In the genomic region with DNA sequence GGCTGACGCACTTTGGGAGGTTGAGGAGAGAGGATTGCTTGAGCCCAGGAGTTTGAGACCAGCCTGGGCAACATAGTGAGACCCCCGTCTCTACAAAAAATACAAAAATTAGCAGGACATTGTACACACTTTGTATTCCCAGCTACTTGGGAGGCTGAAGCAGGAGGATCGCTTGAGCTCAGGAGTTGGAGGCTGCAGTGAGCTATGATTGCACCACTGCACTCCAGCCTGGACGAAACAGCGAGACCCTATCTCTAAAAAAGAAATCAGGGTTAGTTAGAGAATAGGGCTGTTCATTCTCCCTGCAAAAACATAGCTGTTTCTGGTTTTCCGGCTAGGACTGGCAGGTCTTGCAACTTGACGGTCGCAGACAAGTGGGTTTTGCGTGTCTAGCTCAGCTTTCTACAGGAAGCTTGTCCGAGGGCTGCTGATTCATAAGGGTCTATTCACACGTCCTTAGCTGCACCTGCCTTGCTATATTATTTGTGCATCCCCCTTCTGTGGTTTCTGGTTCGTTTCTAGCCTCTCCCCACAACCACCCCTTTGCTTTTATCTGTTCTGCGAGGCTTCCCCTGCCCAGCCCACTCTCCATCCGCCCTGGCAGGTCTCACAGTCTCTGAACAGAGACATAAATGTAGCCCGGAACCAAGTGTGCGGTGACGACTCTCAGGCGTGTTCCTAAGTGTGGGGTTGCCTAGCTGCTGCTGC, we compare ENCODE assay signal across 9 cellular contexts. TPM values are rescaled to one million over a fixed set of nuclear protein-coding genes. Genes with fewer than 3 reads are reported as not detected.
DNase-seq lines count a peak whose midpoint lies in the region; ATAC-seq, FAIRE-seq and TF ChIP-seq lines count a peak whose summit lies in the region.
"Had no signal": no experiment of that assay in that cellular context is flagged by ENCODE, and none has a peak within 500 bp of the region (broad histone marks: within the 10 kb centered on the region; RNA-seq: fewer than 3 reads in every experiment).

No MANE protein-coding gene starts in this region.

- no peaks in the 10 kb centered on the region for H4K20me1 ChIP-seq in GM12878 (ENCODE audit: control insufficient read depth, insufficient read depth)

- TF ChIP-seq POLR2A in GM12878 (IDR thresholded peaks at IDR 0.05; ENCODE audit: low read depth, low read length) (no peak), esophagus muscularis mucosa (IDR thresholded peaks at IDR 0.05; ENCODE audit: low read depth) (no peak)

- no peaks in the 10 kb centered on the region for H3K27me3 ChIP-seq in GM12878 (replicated peaks in 1 of 2; ENCODE audit: control insufficient read depth in 2 of 2, insufficient read depth in 2 of 2, low read length in 1 of 2)
- no peaks in the 10 kb centered on the region for H3K27me3 ChIP-seq in esophagus muscularis mucosa
- no peaks in the 10 kb centered on the region for H3K27me3 ChIP-seq in colonic mucosa

- POLR2A ChIA-PET in GM12878 (lab: Charles Lee), result interaction anchor here (0.5 to 5.9 kb wide), 11 partner anchors 8 to 244 kb away, joined by 3 to 36 read pairs (median 4); partner anchors contain the start of gene TTYH3

- H3K4me1 ChIP-seq in GM12878 (ENCODE audit: control insufficient read depth, insufficient read depth, low read length) (peaks cover 21% of the 10 kb centered on the region), esophagus muscularis mucosa (peaks cover 0 to 12% (median 5%) of the 10 kb centered on the region in 4 donors), colonic mucosa (no peaks in the 10 kb centered on the region)

- FAIRE-seq in GM12878 (lab: Jason Lieb, UNC), result peak; percentile 100
- FAIRE-seq: A204.1 had no signal

- CTCF ChIA-PET in GM12878 (lab: Yijun Ruan, JAX), result interaction anchor here (0.8 to 4.4 kb wide), 14 partner anchors 9 to 165 kb away, joined by 3 to 83 read pairs (median 4); no protein-coding TSS in a partner anchor

- peaks cover 15% of the 10 kb centered on the region for H3K27me3 Mint-ChIP-seq in T-helper 1 cell treated with Interleukin-12 subunit alpha and Interleukin-12 subunit beta and Interleukin-4 antibody, amounts not matched to agents 30 μg/mL and 1 μg/mL, for 36 hours (ENCODE audit: low read depth)
- H3K27me3 Mint-ChIP-seq in type B pancreatic cell, result no peaks in the 10 kb centered on the region

- no peaks in the 10 kb centered on the region for H3K9me3 ChIP-seq in GM12878 (replicated peaks; ENCODE audit: control insufficient read depth, insufficient read depth, low read length)
- no peaks in the 10 kb centered on the region for H3K9me3 ChIP-seq in esophagus muscularis mucosa
- H3K9me3 ChIP-seq in colonic mucosa, result no peaks in the 10 kb centered on the region

- TF ChIP-seq RAD21 in GM12878 (IDR thresholded peaks at IDR 0.05; ENCODE audit: insufficient read depth, low read depth, low read length), result 0 out of 2 replicates have a peak, but pooled peaks have one; percentile 5

- in situ Hi-C loops in GM12878 (cut with MboI), result no loop called here

- no peak for TF ChIP-seq CTCF in GM12878 (IDR thresholded peaks at IDR 0.05 in 2 of 3, conservative IDR thresholded peaks at IDR 0.05 in 1 of 3; ENCODE audit: control insufficient read depth in 2 of 3, extremely low read depth in 1 of 3, insufficient read depth in 1 of 3, low read depth in 3 of 3, low read length in 3 of 3)
- no peak for TF ChIP-seq CTCF in esophagus muscularis mucosa (IDR thresholded peaks at IDR 0.05)
- TF ChIP-seq CTCF in type B pancreatic cell (conservative IDR thresholded peaks at IDR 0.05), result no peak
- no peak for TF ChIP-seq CTCF in colonic mucosa (IDR thresholded peaks at IDR 0.05)

- H3K4me3 Mint-ChIP-seq in T-helper 1 cell treated with Interleukin-12 subunit alpha and Interleukin-12 subunit beta and Interleukin-4 antibody, amounts not matched to agents 30 μg/mL and 1 μg/mL, for 36 hours, result peak overlapping the region; percentile 64
- no peak overlapping the region for H3K4me3 Mint-ChIP-seq in type B pancreatic cell

- peak; percentile 62 to 82 (median 75) for DNase-seq in NCI-H1417 (lab: John Stamatoyannopoulos, UW)
- no peak for DNase-seq in NCI-H1417 treated with DMSO at 0.1 percent for 48 hours (lab: John Stamatoyannopoulos, UW)
- DNase-seq in GM12878 (ENCODE audit: low read depth, low spot score), result peak; percentile 93
- DNase-seq in esophagus muscularis mucosa (ENCODE audit: extremely low spot score), result no peak
- DNase-seq in type B pancreatic cell (ENCODE audit: extremely low spot score, unreplicated experiment), result no peak
- DNase-seq in colonic mucosa, result no peak

- H3K4me3 ChIP-seq in GM12878 (0 out of 2 replicates have a peak overlapping the region, but pooled peaks have one; percentile 32), esophagus muscularis mucosa (no peak overlapping the region), colonic mucosa (no peak overlapping the region)

- 5% methylated on average over 18 of the region's 18 CpGs for WGBS in GM12878 (ENCODE audit: insufficient coverage, insufficient replicate concordance, low lambda C conversion rate, missing lambda C conversion rate)
- 75% methylated on average over 18 of the region's 18 CpGs for WGBS in esophagus muscularis mucosa

- no peak overlapping the region for H2AFZ ChIP-seq in GM12878 (ENCODE audit: control insufficient read depth, low read depth, low read length)

- ATAC-seq in HG03108 (IDR thresholded peaks at IDR 0.05; ENCODE audit: unreplicated experiment) (peak; percentile 95), GM12878 (peak; percentile 96)

- RAD21 ChIA-PET in GM12878 (lab: Charles Lee; ENCODE audit: unreplicated experiment), result interaction anchor here (0.8 to 5.4 kb wide), 16 partner anchors 9 to 195 kb away, joined by 3 to 70 read pairs (median 4); no protein-coding TSS in a partner anchor

- H3K9ac ChIP-seq in GM12878 (ENCODE audit: control insufficient read depth, insufficient read depth, low read length) (no peak overlapping the region), colonic mucosa (ENCODE audit: low read depth in 2 of 2, low read length in 2 of 2) (no peak overlapping the region)

- H3K36me3 ChIP-seq in GM12878 (ENCODE audit: control insufficient read depth in 2 of 2, insufficient read depth in 2 of 2, low read length in 1 of 2) (no peaks in the 10 kb centered on the region), esophagus muscularis mucosa (no peaks in the 10 kb centered on the region), colonic mucosa (no peaks in the 10 kb centered on the region)

- no TSS peak for BruUV-seq in GM12878 (replicated peaks; lab: Mats Ljungman, UMichigan)

- peak overlapping the region; percentile 38; the same call in 1 of the 2 replicates for H3K27ac ChIP-seq in GM12878 (ENCODE audit: control insufficient read depth, insufficient read depth)
- H3K27ac ChIP-seq in esophagus muscularis mucosa (replicated peaks in 1 of 4), result no peak overlapping the region
- no peak overlapping the region for H3K27ac ChIP-seq in colonic mucosa

- peak; percentile 88 to 98 for TF ChIP-seq EP300 in GM12878 (IDR thresholded peaks at IDR 0.05; ENCODE audit: borderline replicate concordance in 1 of 2, control insufficient read depth in 1 of 2, low read depth in 2 of 2, low read length in 2 of 2)
- TF ChIP-seq EP300 in esophagus muscularis mucosa (IDR thresholded peaks at IDR 0.05), result no peak

- H3K9me3 Mint-ChIP-seq in T-helper 1 cell treated with Interleukin-12 subunit alpha and Interleukin-12 subunit beta and Interleukin-4 antibody, amounts not matched to agents 30 μg/mL and 1 μg/mL, for 36 hours, result no peaks in the 10 kb centered on the region
- H3K9me3 Mint-ChIP-seq in type B pancreatic cell, result no peaks in the 10 kb centered on the region

- H3K36me3 Mint-ChIP-seq in T-helper 1 cell treated with Interleukin-12 subunit alpha and Interleukin-12 subunit beta and Interleukin-4 antibody, amounts not matched to agents 30 μg/mL and 1 μg/mL, for 36 hours (ENCODE audit: low read depth), result no peaks in the 10 kb centered on the region
- no peaks in the 10 kb centered on the region for H3K36me3 Mint-ChIP-seq in type B pancreatic cell

- H3K4me2 ChIP-seq in GM12878 (ENCODE audit: control insufficient read depth, insufficient read depth), result peak overlapping the region; percentile 77

- H3K79me2 ChIP-seq in GM12878 (ENCODE audit: control insufficient read depth, insufficient read depth, low read length), result no peaks in the 10 kb centered on the region

- H3K4me1 Mint-ChIP-seq in T-helper 1 cell treated with Interleukin-12 subunit alpha and Interleukin-12 subunit beta and Interleukin-4 antibody, amounts not matched to agents 30 μg/mL and 1 μg/mL, for 36 hours (ENCODE audit: low read depth), result peaks cover 23% of the 10 kb centered on the region
- no peaks in the 10 kb centered on the region for H3K4me1 Mint-ChIP-seq in type B pancreatic cell (ENCODE audit: unreplicated experiment)

- H3K27ac Mint-ChIP-seq in T-helper 1 cell treated with Interleukin-12 subunit alpha and Interleukin-12 subunit beta and Interleukin-4 antibody, amounts not matched to agents 30 μg/mL and 1 μg/mL, for 36 hours, result peak overlapping the region; percentile 78
- no peak overlapping the region for H3K27ac Mint-ChIP-seq in type B pancreatic cell

- intact Hi-C loops in GM12878 (cut with micrococcal nuclease; ENCODE audit: unreplicated experiment), result no loop called here
- intact Hi-C loops in esophagus muscularis mucosa (cut with DNase I), result no loop called here
- intact Hi-C loops in colonic mucosa (cut with DNase I), result no loop called here

- SMC1A ChIA-PET in GM12878 (lab: Charles Lee; ENCODE audit: uncharacterized antibody, unreplicated experiment), result interaction anchor here (0.6 to 4.4 kb wide), 13 partner anchors 10 to 293 kb away, joined by 3 to 69 read pairs (median 6); partner anchors contain the start of gene AMZ1

RNA-seq across cellular contexts. Expression of gene AMZ1, which starts 10.7 kb away (rescaled TPM):
- 5.4 and 6.5 TPM in 2 replicates for total RNA-seq in GM12878 (2013; cell fraction: nucleolus; rRNA removed)
- total RNA-seq in GM12878 (2014; rRNA removed), result 0.62 and 1.1 TPM in 2 replicates
- total RNA-seq in GM12878 (2014; rRNA removed; fragmentation: Illumina TruSeq; extraction: Trizol), result 0.60 and 0.67 TPM in 2 replicates
- total RNA-seq in GM12878 (2021), result 1.2 and 1.4 TPM in 2 replicates
- polyA plus RNA-seq in GM12878 (2011; ENCODE audit: low read depth), result 0.16 TPM
- polyA plus RNA-seq in GM12878 (2011; rRNA removed), result 0.95 TPM in 2 replicates
- 1.1 and 1.5 TPM in 2 replicates for polyA plus RNA-seq in GM12878 (2011; cell fraction: cytosol; rRNA removed)
- 3.1 and 4.2 TPM in 2 replicates for polyA plus RNA-seq in GM12878 (2011; cell fraction: nucleus; rRNA removed)
- polyA plus RNA-seq in GM12878 (2012), result 0.30 and 0.52 TPM in 2 replicates
- polyA plus RNA-seq in GM12878 (2014; fragmentation: Illumina TruSeq; extraction: Trizol), result 0.33 and 0.59 TPM in 2 replicates
- under 1 TPM; 0.02 to 0.11 TPM for polyA plus RNA-seq in GM12878 (2014; fragmentation: Nextera tagmentation; extraction: Ambion mirVana)
- polyA plus RNA-seq in GM12878 (2014; rRNA removed), result 0.72 and 0.77 TPM in 2 replicates
- 1 to 10 TPM; 1.5 to 2.0 TPM for polyA plus RNA-seq in GM12878 (2016; fragmentation: Nextera tagmentation; extraction: Ambion mirVana)
- 2.6 and 4.7 TPM in 2 replicates for polyA minus RNA-seq in GM12878 (2011; rRNA and poly(A)+ RNA removed)
- polyA minus RNA-seq in GM12878 (2011; cell fraction: cytosol; rRNA and poly(A)+ RNA removed), result 0.67 and 1.5 TPM in 2 replicates
- polyA minus RNA-seq in GM12878 (2011; cell fraction: nucleus; rRNA and poly(A)+ RNA removed), result 2.2 and 5.6 TPM in 2 replicates
- total RNA-seq in esophagus muscularis mucosa, result 1 to 10 TPM in 1 of 4 donors, under 1 TPM in 3; under 0.01 to 1.2 (median 0.53) TPM
- total RNA-seq in type B pancreatic cell (ENCODE audit: low replicate concordance), result 1.2 and 5.6 TPM in 2 replicates
- under 1 TPM in 1 of 2 donors, not detected in 1; 0.08 TPM for total RNA-seq in colonic mucosa

Comparison
In these comparisons a context has a peak if more than half of its experiments do, and no peak if none do; other contexts are left out.
1. DNase-seq: peak in NCI-H1417 (3 of 3) and GM12878 (single experiment); none in NCI-H1417 treated with DMSO at 0.1 percent for 48 hours (single experiment), esophagus muscularis mucosa (single experiment), type B pancreatic cell (single experiment) and colonic mucosa (single experiment).